Comparison of ENCODE assay signal across 14 cellular contexts in genomic region chr2:111057045-111057444, GRCh38.
"Had no signal": no experiment of that assay in that cellular context is flagged by ENCODE, and none has a peak within 500 bp of the region (broad histone marks: within the 10 kb centered on the region; RNA-seq: fewer than 3 reads in every experiment).

No MANE protein-coding gene starts in this region.

- H3K27ac ChIP-seq: ascending aorta, dorsolateral prefrontal cortex, psoas muscle, right lobe of liver, transverse colon had no signal

- H3K4me1 ChIP-seq: ascending aorta, psoas muscle, right lobe of liver, transverse colon had no signal

- DNase-seq: activated CD4-positive, alpha-beta T cell treated with anti-CD3 and anti-CD28 coated beads, Interleukin-2, amount 50 U/mL, for 4 hours; activated naive CD8-positive, alpha-beta T cell treated with anti-CD3 and anti-CD28 coated beads, Interleukin-2, amount 10 ng/mL, durations not matched to agents 7 days and 5 days; activated T-cell treated with anti-CD3 and anti-CD28 coated beads, Interleukin-2, amount 50 U/mL, for 48 hours; glutamatergic neuron; mucosa of descending colon; psoas muscle; right lobe of liver; substantia nigra; transverse colon had no signal

- H3K27ac Mint-ChIP-seq: activated naive CD8-positive, alpha-beta T cell treated with anti-CD3 and anti-CD28 coated beads, Interleukin-2, amount 10 ng/mL, durations not matched to agents 7 days and 5 days; natural killer cell treated with Interleukin-12 subunit alpha and Interleukin-12 subunit beta and Interleukin-15 and Interleukin-18, amount 100 ng/mL, for 72 hours; stimulated activated effector memory CD8-positive, alpha-beta T cell treated with anti-CD3 and anti-CD28 coated beads, Interleukin-12 subunit alpha, Interleukin-12 subunit beta, amount 100 ng/mL, for 72 hours had no signal

- H3K36me3 ChIP-seq: ascending aorta, right lobe of liver, transverse colon had no signal

- H3K9me3 ChIP-seq: mucosa of descending colon, psoas muscle, transverse colon had no signal

- H3K27me3 ChIP-seq: ascending aorta, right lobe of liver had no signal

- ATAC-seq: esophagus mucosa; mucosa of descending colon; natural killer cell treated with Interleukin-12 subunit alpha and Interleukin-12 subunit beta and Interleukin-15 and Interleukin-18, amount 100 ng/mL, for 72 hours; psoas muscle; right lobe of liver; stimulated activated effector memory CD8-positive, alpha-beta T cell treated with anti-CD3 and anti-CD28 coated beads, Interleukin-12 subunit alpha, Interleukin-12 subunit beta, amount 100 ng/mL, for 72 hours had no signal

- H3K4me3 Mint-ChIP-seq: activated naive CD8-positive, alpha-beta T cell treated with anti-CD3 and anti-CD28 coated beads, Interleukin-2, amount 10 ng/mL, durations not matched to agents 7 days and 5 days; natural killer cell treated with Interleukin-12 subunit alpha and Interleukin-12 subunit beta and Interleukin-15 and Interleukin-18, amount 100 ng/mL, for 72 hours; stimulated activated effector memory CD8-positive, alpha-beta T cell treated with anti-CD3 and anti-CD28 coated beads, Interleukin-12 subunit alpha, Interleukin-12 subunit beta, amount 100 ng/mL, for 72 hours had no signal

- H3K4me3 ChIP-seq: ascending aorta, dorsolateral prefrontal cortex, mucosa of descending colon, psoas muscle, right lobe of liver, transverse colon had no signal

- H3K36me3 Mint-ChIP-seq: stimulated activated effector memory CD8-positive, alpha-beta T cell treated with anti-CD3 and anti-CD28 coated beads, Interleukin-12 subunit alpha, Interleukin-12 subunit beta, amount 100 ng/mL, for 72 hours had no signal
